11 cellular contexts compared by ENCODE assay signal in genomic region chr11:19306570-19306969, GRCh38.
DNase-seq lines count a peak whose midpoint lies in the region; ATAC-seq and TF ChIP-seq lines count a peak whose summit lies in the region.
"Had no signal": no experiment of that assay in that cellular context is flagged by ENCODE, and none has a peak within 500 bp of the region (broad histone marks: within the 10 kb centered on the region; RNA-seq: fewer than 3 reads in every experiment).

No MANE protein-coding gene starts in this region.

- DNase-seq in NCI-H2171 treated with DMSO at 0.1 percent for 48 hours (lab: John Stamatoyannopoulos, UW) (peak; percentile 50), NCI-H2171 (lab: John Stamatoyannopoulos, UW) (no peak), NCI-H1092 treated with DMSO at 0.1 percent for 48 hours (lab: John Stamatoyannopoulos, UW) (peak; percentile 46), cerebellar cortex (ENCODE audit: low spot score) (peak; percentile 10), mesothelial cell of epicardium (ENCODE audit: low spot score in 2 of 2, unreplicated experiment in 2 of 2) (no peak)
- DNase-seq in activated CD4-positive, CD25-positive, alpha-beta regulatory T cell (lab: John Stamatoyannopoulos, UW): no peak
- DNase-seq: ACHN; CD4-positive, CD25-positive, alpha-beta regulatory T cell; DMS53 had no signal

- H3K36me3 Mint-ChIP-seq in mesothelial cell of epicardium: no peaks in the 10 kb centered on the region
- H3K36me3 Mint-ChIP-seq: CD4-positive, CD25-positive, alpha-beta regulatory T cell; IgD-negative memory B cell had no signal

- H3K27ac Mint-ChIP-seq in mesothelial cell of epicardium: no peak overlapping the region
- H3K27ac Mint-ChIP-seq: CD4-positive, CD25-positive, alpha-beta regulatory T cell; IgD-negative memory B cell had no signal

- H3K27me3 Mint-ChIP-seq in mesothelial cell of epicardium (ENCODE audit: low read depth): peaks cover 15% of the 10 kb centered on the region

- no peak for TF ChIP-seq CTCF in mesothelial cell of epicardium (IDR thresholded peaks at IDR 0.05; ENCODE audit: unreplicated experiment)

- ATAC-seq in HG02798 (IDR thresholded peaks at IDR 0.05; ENCODE audit: poor library complexity, unreplicated experiment): no peak

- peaks cover 6% of the 10 kb centered on the region for H3K9me3 Mint-ChIP-seq in mesothelial cell of epicardium
- H3K9me3 Mint-ChIP-seq: CD4-positive, CD25-positive, alpha-beta regulatory T cell; IgD-negative memory B cell had no signal

- peaks cover 4% of the 10 kb centered on the region for H3K4me1 Mint-ChIP-seq in mesothelial cell of epicardium
- H3K4me1 Mint-ChIP-seq: CD4-positive, CD25-positive, alpha-beta regulatory T cell had no signal

- no peak overlapping the region for H3K4me3 Mint-ChIP-seq in mesothelial cell of epicardium
- H3K4me3 Mint-ChIP-seq: CD4-positive, CD25-positive, alpha-beta regulatory T cell; IgD-negative memory B cell had no signal

Comparison
In these comparisons a context has a peak if more than half of its experiments do, and no peak if none do; other contexts are left out.
1. DNase-seq: peak in NCI-H2171 treated with DMSO at 0.1 percent for 48 hours (single experiment), NCI-H1092 treated with DMSO at 0.1 percent for 48 hours (single experiment) and cerebellar cortex (single experiment); none in NCI-H2171 (single experiment), mesothelial cell of epicardium (0 of 2) and activated CD4-positive, CD25-positive, alpha-beta regulatory T cell (0 of 4).